1 cellular context compared by ENCODE assay signal in the genomic region with DNA sequence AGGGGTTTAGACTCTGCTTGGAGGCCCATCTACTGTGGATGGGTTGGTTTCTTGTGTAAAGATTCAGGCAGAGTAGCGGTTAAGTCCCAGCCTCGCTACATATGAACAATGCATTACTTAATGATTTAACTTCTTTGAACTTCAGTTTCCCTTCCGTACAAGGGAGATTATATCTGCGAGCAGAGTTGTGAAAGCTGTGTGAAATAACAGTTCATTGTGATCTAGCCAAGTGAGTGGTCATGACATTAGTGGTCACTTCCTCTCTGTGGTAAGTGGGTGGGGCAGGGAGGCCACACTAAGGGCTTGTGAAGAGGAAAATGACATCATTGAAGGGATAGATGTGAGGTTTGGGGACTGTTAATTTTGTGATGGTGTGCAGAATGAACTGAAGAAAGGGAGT.
A peak's percentile ranks its signal among the peaks of the same experiment; 100 is the strongest.
TF ChIP-seq lines count a peak whose summit lies in the region.

No MANE protein-coding gene starts in this region.

TF ChIP-seq in GM12878, 131 proteins besides CTCF, POLR2A, EP300 and RAD21 (continued from another document and continues in another):
- TF ChIP-seq, protein P1, sequence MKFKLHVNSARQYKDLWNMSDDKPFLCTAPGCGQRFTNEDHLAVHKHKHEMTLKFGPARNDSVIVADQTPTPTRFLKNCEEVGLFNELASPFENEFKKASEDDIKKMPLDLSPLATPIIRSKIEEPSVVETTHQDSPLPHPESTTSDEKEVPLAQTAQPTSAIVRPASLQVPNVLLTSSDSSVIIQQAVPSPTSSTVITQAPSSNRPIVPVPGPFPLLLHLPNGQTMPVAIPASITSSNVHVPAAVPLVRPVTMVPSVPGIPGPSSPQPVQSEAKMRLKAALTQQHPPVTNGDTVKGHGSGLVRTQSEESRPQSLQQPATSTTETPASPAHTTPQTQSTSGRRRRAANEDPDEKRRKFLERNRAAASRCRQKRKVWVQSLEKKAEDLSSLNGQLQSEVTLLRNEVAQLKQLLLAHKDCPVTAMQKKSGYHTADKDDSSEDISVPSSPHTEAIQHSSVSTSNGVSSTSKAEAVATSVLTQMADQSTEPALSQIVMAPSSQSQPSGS (IDR thresholded peaks at IDR 0.05; ENCODE audit: low read length): peak; percentile 93
- TF ChIP-seq, protein P2, sequence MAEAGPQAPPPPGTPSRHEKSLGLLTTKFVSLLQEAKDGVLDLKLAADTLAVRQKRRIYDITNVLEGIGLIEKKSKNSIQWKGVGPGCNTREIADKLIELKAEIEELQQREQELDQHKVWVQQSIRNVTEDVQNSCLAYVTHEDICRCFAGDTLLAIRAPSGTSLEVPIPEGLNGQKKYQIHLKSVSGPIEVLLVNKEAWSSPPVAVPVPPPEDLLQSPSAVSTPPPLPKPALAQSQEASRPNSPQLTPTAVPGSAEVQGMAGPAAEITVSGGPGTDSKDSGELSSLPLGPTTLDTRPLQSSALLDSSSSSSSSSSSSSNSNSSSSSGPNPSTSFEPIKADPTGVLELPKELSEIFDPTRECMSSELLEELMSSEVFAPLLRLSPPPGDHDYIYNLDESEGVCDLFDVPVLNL (IDR thresholded peaks at IDR 0.05; ENCODE audit: low read depth, low read length): no peak
- TF ChIP-seq ASH2L (IDR thresholded peaks at IDR 0.05; ENCODE audit: borderline replicate concordance, low read depth) (no peak), GABPA (IDR thresholded peaks at IDR 0.05; ENCODE audit: low read depth) (peak; percentile 57; the same call in 1 of the 2 replicates), SUZ12 (IDR thresholded peaks at IDR 0.05; ENCODE audit: unreplicated experiment) (no peak), WRNIP1 (IDR thresholded peaks at IDR 0.05; ENCODE audit: borderline replicate concordance, low read depth, low read length) (no peak), MTA3 (IDR thresholded peaks at IDR 0.05; ENCODE audit: borderline replicate concordance, low read length) (no peak), NR2F1 (conservative IDR thresholded peaks at IDR 0.05) (peak; percentile 75), ZBTB33 (IDR thresholded peaks at IDR 0.05) (no peak), ZBTB11 (CRISPR knock-in tag; IDR thresholded peaks at IDR 0.05) (no peak), TARDBP (IDR thresholded peaks at IDR 0.05; ENCODE audit: borderline replicate concordance) (no peak), BRCA1 (IDR thresholded peaks at IDR 0.05; ENCODE audit: low read depth, low read length) (no peak), RAD51 (IDR thresholded peaks at IDR 0.05) (no peak), KAT2A (conservative IDR thresholded peaks at IDR 0.05; ENCODE audit: control insufficient read depth, low read depth, low read length) (no peak), KLF5 (IDR thresholded peaks at IDR 0.05; ENCODE audit: partially characterized antibody) (no peak), MLLT1 (IDR thresholded peaks at IDR 0.05) (peak; percentile 92)
- TF ChIP-seq, protein P3, sequence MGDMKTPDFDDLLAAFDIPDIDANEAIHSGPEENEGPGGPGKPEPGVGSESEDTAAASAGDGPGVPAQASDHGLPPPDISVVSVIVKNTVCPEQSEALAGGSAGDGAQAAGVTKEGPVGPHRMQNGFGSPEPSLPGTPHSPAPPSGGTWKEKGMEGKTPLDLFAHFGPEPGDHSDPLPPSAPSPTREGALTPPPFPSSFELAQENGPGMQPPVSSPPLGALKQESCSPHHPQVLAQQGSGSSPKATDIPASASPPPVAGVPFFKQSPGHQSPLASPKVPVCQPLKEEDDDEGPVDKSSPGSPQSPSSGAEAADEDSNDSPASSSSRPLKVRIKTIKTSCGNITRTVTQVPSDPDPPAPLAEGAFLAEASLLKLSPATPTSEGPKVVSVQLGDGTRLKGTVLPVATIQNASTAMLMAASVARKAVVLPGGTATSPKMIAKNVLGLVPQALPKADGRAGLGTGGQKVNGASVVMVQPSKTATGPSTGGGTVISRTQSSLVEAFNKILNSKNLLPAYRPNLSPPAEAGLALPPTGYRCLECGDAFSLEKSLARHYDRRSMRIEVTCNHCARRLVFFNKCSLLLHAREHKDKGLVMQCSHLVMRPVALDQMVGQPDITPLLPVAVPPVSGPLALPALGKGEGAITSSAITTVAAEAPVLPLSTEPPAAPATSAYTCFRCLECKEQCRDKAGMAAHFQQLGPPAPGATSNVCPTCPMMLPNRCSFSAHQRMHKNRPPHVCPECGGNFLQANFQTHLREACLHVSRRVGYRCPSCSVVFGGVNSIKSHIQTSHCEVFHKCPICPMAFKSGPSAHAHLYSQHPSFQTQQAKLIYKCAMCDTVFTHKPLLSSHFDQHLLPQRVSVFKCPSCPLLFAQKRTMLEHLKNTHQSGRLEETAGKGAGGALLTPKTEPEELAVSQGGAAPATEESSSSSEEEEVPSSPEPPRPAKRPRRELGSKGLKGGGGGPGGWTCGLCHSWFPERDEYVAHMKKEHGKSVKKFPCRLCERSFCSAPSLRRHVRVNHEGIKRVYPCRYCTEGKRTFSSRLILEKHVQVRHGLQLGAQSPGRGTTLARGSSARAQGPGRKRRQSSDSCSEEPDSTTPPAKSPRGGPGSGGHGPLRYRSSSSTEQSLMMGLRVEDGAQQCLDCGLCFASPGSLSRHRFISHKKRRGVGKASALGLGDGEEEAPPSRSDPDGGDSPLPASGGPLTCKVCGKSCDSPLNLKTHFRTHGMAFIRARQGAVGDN (IDR thresholded peaks at IDR 0.05): no peak
- TF ChIP-seq, protein P4, sequence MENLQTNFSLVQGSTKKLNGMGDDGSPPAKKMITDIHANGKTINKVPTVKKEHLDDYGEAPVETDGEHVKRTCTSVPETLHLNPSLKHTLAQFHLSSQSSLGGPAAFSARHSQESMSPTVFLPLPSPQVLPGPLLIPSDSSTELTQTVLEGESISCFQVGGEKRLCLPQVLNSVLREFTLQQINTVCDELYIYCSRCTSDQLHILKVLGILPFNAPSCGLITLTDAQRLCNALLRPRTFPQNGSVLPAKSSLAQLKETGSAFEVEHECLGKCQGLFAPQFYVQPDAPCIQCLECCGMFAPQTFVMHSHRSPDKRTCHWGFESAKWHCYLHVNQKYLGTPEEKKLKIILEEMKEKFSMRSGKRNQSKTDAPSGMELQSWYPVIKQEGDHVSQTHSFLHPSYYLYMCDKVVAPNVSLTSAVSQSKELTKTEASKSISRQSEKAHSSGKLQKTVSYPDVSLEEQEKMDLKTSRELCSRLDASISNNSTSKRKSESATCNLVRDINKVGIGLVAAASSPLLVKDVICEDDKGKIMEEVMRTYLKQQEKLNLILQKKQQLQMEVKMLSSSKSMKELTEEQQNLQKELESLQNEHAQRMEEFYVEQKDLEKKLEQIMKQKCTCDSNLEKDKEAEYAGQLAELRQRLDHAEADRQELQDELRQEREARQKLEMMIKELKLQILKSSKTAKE (IDR thresholded peaks at IDR 0.05; ENCODE audit: low read depth, poor library complexity, severe bottlenecking): no peak
- TF ChIP-seq, protein P5, sequence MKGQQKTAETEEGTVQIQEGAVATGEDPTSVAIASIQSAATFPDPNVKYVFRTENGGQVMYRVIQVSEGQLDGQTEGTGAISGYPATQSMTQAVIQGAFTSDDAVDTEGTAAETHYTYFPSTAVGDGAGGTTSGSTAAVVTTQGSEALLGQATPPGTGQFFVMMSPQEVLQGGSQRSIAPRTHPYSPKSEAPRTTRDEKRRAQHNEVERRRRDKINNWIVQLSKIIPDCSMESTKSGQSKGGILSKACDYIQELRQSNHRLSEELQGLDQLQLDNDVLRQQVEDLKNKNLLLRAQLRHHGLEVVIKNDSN (IDR thresholded peaks at IDR 0.05; ENCODE audit: borderline replicate concordance, extremely low read length, insufficient read depth, low read depth, low read length): no peak
- TF ChIP-seq, protein P6, sequence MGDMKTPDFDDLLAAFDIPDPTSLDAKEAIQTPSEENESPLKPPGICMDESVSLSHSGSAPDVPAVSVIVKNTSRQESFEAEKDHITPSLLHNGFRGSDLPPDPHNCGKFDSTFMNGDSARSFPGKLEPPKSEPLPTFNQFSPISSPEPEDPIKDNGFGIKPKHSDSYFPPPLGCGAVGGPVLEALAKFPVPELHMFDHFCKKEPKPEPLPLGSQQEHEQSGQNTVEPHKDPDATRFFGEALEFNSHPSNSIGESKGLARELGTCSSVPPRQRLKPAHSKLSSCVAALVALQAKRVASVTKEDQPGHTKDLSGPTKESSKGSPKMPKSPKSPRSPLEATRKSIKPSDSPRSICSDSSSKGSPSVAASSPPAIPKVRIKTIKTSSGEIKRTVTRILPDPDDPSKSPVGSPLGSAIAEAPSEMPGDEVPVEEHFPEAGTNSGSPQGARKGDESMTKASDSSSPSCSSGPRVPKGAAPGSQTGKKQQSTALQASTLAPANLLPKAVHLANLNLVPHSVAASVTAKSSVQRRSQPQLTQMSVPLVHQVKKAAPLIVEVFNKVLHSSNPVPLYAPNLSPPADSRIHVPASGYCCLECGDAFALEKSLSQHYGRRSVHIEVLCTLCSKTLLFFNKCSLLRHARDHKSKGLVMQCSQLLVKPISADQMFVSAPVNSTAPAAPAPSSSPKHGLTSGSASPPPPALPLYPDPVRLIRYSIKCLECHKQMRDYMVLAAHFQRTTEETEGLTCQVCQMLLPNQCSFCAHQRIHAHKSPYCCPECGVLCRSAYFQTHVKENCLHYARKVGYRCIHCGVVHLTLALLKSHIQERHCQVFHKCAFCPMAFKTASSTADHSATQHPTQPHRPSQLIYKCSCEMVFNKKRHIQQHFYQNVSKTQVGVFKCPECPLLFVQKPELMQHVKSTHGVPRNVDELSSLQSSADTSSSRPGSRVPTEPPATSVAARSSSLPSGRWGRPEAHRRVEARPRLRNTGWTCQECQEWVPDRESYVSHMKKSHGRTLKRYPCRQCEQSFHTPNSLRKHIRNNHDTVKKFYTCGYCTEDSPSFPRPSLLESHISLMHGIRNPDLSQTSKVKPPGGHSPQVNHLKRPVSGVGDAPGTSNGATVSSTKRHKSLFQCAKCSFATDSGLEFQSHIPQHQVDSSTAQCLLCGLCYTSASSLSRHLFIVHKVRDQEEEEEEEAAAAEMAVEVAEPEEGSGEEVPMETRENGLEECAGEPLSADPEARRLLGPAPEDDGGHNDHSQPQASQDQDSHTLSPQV (IDR thresholded peaks at IDR 0.05): no peak
- TF ChIP-seq, protein P7, sequence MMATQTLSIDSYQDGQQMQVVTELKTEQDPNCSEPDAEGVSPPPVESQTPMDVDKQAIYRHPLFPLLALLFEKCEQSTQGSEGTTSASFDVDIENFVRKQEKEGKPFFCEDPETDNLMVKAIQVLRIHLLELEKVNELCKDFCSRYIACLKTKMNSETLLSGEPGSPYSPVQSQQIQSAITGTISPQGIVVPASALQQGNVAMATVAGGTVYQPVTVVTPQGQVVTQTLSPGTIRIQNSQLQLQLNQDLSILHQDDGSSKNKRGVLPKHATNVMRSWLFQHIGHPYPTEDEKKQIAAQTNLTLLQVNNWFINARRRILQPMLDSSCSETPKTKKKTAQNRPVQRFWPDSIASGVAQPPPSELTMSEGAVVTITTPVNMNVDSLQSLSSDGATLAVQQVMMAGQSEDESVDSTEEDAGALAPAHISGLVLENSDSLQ (IDR thresholded peaks at IDR 0.05): no peak
- TF ChIP-seq, protein P8, sequence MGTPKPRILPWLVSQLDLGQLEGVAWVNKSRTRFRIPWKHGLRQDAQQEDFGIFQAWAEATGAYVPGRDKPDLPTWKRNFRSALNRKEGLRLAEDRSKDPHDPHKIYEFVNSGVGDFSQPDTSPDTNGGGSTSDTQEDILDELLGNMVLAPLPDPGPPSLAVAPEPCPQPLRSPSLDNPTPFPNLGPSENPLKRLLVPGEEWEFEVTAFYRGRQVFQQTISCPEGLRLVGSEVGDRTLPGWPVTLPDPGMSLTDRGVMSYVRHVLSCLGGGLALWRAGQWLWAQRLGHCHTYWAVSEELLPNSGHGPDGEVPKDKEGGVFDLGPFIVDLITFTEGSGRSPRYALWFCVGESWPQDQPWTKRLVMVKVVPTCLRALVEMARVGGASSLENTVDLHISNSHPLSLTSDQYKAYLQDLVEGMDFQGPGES (IDR thresholded peaks at IDR 0.05): no peak
